In genomic region chr2:74373985-74374384, GRCh38 we compare ENCODE assay signal across 1 cellular context.
TF ChIP-seq lines count a peak whose summit lies in the region.

No MANE protein-coding gene starts in this region.

TF ChIP-seq in H1, 55 proteins besides CTCF, POLR2A, EP300 and RAD21:
- TF ChIP-seq SP4 (IDR thresholded peaks at IDR 0.05; ENCODE audit: low read length): no peak
- no peak for TF ChIP-seq E2F6 (IDR thresholded peaks at IDR 0.05)
- no peak for TF ChIP-seq NRF1 (IDR thresholded peaks at IDR 0.05; ENCODE audit: low read depth, low read length)
- TF ChIP-seq CHD2 (IDR thresholded peaks at IDR 0.05; ENCODE audit: low read length): no peak
